10 cellular contexts compared by ENCODE assay signal in genomic region chr15:99504071-99504822, GRCh38.
DNase-seq lines count a peak whose midpoint lies in the region; ATAC-seq and TF ChIP-seq lines count a peak whose summit lies in the region.
"Had no signal": no experiment of that assay in that cellular context is flagged by ENCODE, and none has a peak within 500 bp of the region (broad histone marks: within the 10 kb centered on the region; RNA-seq: fewer than 3 reads in every experiment).

No MANE protein-coding gene starts in this region.

- no peaks in the 10 kb centered on the region for H3K4me1 ChIP-seq in neural progenitor cell

- no peaks in the 10 kb centered on the region for H3K36me3 Mint-ChIP-seq in naive B cell
- H3K36me3 Mint-ChIP-seq in neural progenitor cell: no peaks in the 10 kb centered on the region
- H3K36me3 Mint-ChIP-seq: mesothelial cell of epicardium had no signal

- no peaks in the 10 kb centered on the region for H4K20me1 ChIP-seq in neural progenitor cell (ENCODE audit: low read depth)

- TF ChIP-seq CTCF in neural progenitor cell (IDR thresholded peaks at IDR 0.05): no peak

- no peak overlapping the region for H3K27ac ChIP-seq in neural progenitor cell
- H3K27ac ChIP-seq: 22Rv1 had no signal

- H3K27ac Mint-ChIP-seq in naive B cell: peak overlapping the region in 4 of 6 donors; percentile 15 to 91 (median 82)
- no peak overlapping the region for H3K27ac Mint-ChIP-seq in neural progenitor cell
- H3K27ac Mint-ChIP-seq: mesothelial cell of epicardium had no signal

- no peaks in the 10 kb centered on the region for H3K9me3 ChIP-seq in neural progenitor cell (ENCODE audit: low read depth)

- H3K9me3 Mint-ChIP-seq in naive B cell (no peaks in the 10 kb centered on the region), neural progenitor cell (no peaks in the 10 kb centered on the region)
- H3K9me3 Mint-ChIP-seq: mesothelial cell of epicardium had no signal

- no peaks in the 10 kb centered on the region for H3K27me3 Mint-ChIP-seq in naive B cell
- H3K27me3 Mint-ChIP-seq in neural progenitor cell (ENCODE audit: insufficient read depth, low read depth): peaks cover 14% of the 10 kb centered on the region

- H3K36me3 ChIP-seq in neural progenitor cell: no peaks in the 10 kb centered on the region

- H3F3A ChIP-seq in neural progenitor cell (ENCODE audit: low read depth): no peaks in the 10 kb centered on the region

- peak; percentile 38 to 49 for DNase-seq in NOMO-1 (lab: John Stamatoyannopoulos, UW; ENCODE audit: unreplicated experiment in 2 of 2)
- no peak for DNase-seq in NOMO-1 treated with dmso at 0.1 percent for 144 hours (lab: John Stamatoyannopoulos, UW; ENCODE audit: unreplicated experiment)
- peak; percentile 63 for DNase-seq in NAMALWA (ENCODE audit: low spot score)
- no peak for DNase-seq in naive B cell
- no peak for DNase-seq in neural progenitor cell (ENCODE audit: low spot score)
- no peak for DNase-seq in NCI-H774 (lab: John Stamatoyannopoulos, UW)
- DNase-seq in retina: no peak

- no peak overlapping the region for H2AFZ ChIP-seq in neural progenitor cell (replicated peaks)

- H3K79me2 ChIP-seq in neural progenitor cell (ENCODE audit: low read depth): no peaks in the 10 kb centered on the region

- H3K9ac ChIP-seq in neural progenitor cell: no peak overlapping the region

- ATAC-seq in HG02610 (IDR thresholded peaks at IDR 0.05; ENCODE audit: unreplicated experiment): peak; percentile 37
- peak; percentile 53 to 58 for ATAC-seq in naive B cell (ENCODE audit: low read depth in 2 of 2)

- no peak overlapping the region for H3K4me2 ChIP-seq in neural progenitor cell

- peaks cover 57 to 84% (median 70%) of the 10 kb centered on the region in 3 donors for H3K4me1 Mint-ChIP-seq in naive B cell
- peaks cover 2% of the 10 kb centered on the region for H3K4me1 Mint-ChIP-seq in neural progenitor cell

- no peak overlapping the region for H3K4me3 ChIP-seq in neural progenitor cell

- H3K4me3 Mint-ChIP-seq in naive B cell: peak overlapping the region in 4 of 8 donors; percentile 43 to 70 (median 52)
- H3K4me3 Mint-ChIP-seq in neural progenitor cell: no peak overlapping the region
- H3K4me3 Mint-ChIP-seq: mesothelial cell of epicardium had no signal

- no peaks in the 10 kb centered on the region for H3K27me3 ChIP-seq in neural progenitor cell

Comparison
In these comparisons a context has a peak if more than half of its experiments do, and no peak if none do; other contexts are left out.
1. DNase-seq: peak in NOMO-1 (2 of 2) and NAMALWA (single experiment); none in NOMO-1 treated with dmso at 0.1 percent for 144 hours (single experiment), naive B cell (single experiment), neural progenitor cell (single experiment), NCI-H774 (single experiment) and retina (single experiment).